11 cellular contexts compared by ENCODE assay signal in the genomic region with DNA sequence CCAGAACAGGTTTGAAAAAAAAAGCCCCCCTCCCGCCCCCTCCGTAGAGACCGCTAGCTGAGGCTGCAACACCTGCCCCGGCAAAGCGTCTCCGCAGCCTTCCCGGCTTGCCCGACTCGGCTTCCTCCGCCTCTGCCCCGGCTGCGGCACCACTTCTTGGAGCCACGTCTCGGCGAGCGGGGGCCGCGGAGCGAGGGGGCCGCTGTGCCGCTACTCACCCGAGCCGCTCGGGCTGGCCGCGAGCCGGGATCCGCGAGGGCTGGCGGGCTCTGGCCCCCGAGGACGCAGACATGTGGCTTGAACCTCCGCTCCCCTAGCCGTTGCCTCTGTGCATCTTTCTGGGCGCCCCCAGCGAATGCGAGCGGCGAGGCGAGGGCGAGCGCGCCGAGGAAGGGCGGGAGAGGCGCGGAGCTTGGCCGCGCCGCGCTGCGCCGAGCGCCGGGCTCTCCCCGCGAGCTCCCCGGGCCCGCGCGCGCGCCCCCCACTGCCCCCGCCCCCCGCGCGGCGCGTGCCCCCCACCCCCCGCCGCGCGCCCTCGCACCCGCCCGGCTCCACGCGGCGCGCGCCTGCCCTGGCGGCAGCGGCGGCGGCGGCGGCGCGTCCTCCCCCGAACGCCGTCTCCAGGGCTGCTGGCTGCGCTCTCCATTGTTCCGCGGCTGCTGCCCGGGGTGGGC.
DNase-seq lines count a peak whose midpoint lies in the region; ATAC-seq and TF ChIP-seq lines count a peak whose summit lies in the region.
"Had no signal": no experiment of that assay in that cellular context is flagged by ENCODE, and none has a peak within 500 bp of the region (broad histone marks: within the 10 kb centered on the region; RNA-seq: fewer than 3 reads in every experiment).

No MANE protein-coding gene starts in this region.

- H3K4ac ChIP-seq in mesenchymal stem cell (ENCODE audit: low read depth in 1 of 2, low read length in 2 of 2): no peak overlapping the region

- no peak overlapping the region for H3K18ac ChIP-seq in mesenchymal stem cell (ENCODE audit: low read depth in 1 of 2, low read length in 2 of 2)

- no peak overlapping the region for H2AFZ ChIP-seq in mesenchymal stem cell (ENCODE audit: low read depth, low read length)

- no peak overlapping the region for H3K4me3 Mint-ChIP-seq in activated T-cell treated with anti-CD3 and anti-CD28 coated beads, Interleukin-2, amount 50 U/mL, for 24 hours
- H3K4me3 Mint-ChIP-seq in activated T-cell treated with anti-CD3 and anti-CD28 coated beads, Interleukin-2, amount 50 U/mL, for 4 hours: no peak overlapping the region
- H3K4me3 Mint-ChIP-seq: CD4-positive, CD25-positive, alpha-beta regulatory T cell had no signal

- H2BK5ac ChIP-seq in mesenchymal stem cell (ENCODE audit: low read depth, low read length, poor library complexity, severe bottlenecking): no peak overlapping the region

- no peak overlapping the region for H3K27ac ChIP-seq in mesenchymal stem cell (ENCODE audit: low read length, poor library complexity, severe bottlenecking)
- H3K27ac ChIP-seq in upper lobe of left lung: no peak overlapping the region
- H3K27ac ChIP-seq: adrenal gland had no signal

- H3K4me1 ChIP-seq in mesenchymal stem cell (ENCODE audit: control insufficient read depth, insufficient read depth, low read depth, low read length): peaks cover 12% of the 10 kb centered on the region
- H3K4me1 ChIP-seq in upper lobe of left lung: peaks cover 0 to 12% (median 5%) of the 10 kb centered on the region in 4 donors

- TF ChIP-seq CTCF in upper lobe of left lung (IDR thresholded peaks at IDR 0.05): no peak

- H3K23ac ChIP-seq in mesenchymal stem cell (ENCODE audit: low read length in 2 of 2): no peak overlapping the region

- H2BK12ac ChIP-seq in mesenchymal stem cell (ENCODE audit: low read length in 2 of 2): no peak overlapping the region

- no peak for TF ChIP-seq POLR2A in upper lobe of left lung (IDR thresholded peaks at IDR 0.05)

- H2BK120ac ChIP-seq in mesenchymal stem cell (ENCODE audit: low read depth, low read length): no peak overlapping the region

- H3K27ac Mint-ChIP-seq in activated T-cell treated with anti-CD3 and anti-CD28 coated beads, Interleukin-2, amount 50 U/mL, for 24 hours: no peak overlapping the region
- H3K27ac Mint-ChIP-seq: CD4-positive, CD25-positive, alpha-beta regulatory T cell had no signal

- H3K27me3 Mint-ChIP-seq in activated T-cell treated with anti-CD3 and anti-CD28 coated beads, Interleukin-2, amount 50 U/mL, for 24 hours: peaks cover 69% of the 10 kb centered on the region
- peaks cover 51% of the 10 kb centered on the region for H3K27me3 Mint-ChIP-seq in activated T-cell treated with anti-CD3 and anti-CD28 coated beads, Interleukin-2, amount 50 U/mL, for 4 hours (ENCODE audit: low read depth)

- 2% methylated on average over 34 of the region's 96 CpGs for WGBS in mesenchymal stem cell
- WGBS in upper lobe of left lung, 2 donors: 3 to 8% methylated on average over 3 to 32 of the region's 96 CpGs

- no peak overlapping the region for H4K8ac ChIP-seq in mesenchymal stem cell (ENCODE audit: low read length)

- no peaks in the 10 kb centered on the region for H3K4me1 Mint-ChIP-seq in activated T-cell treated with anti-CD3 and anti-CD28 coated beads, Interleukin-2, amount 50 U/mL, for 24 hours (ENCODE audit: low read depth)
- H3K4me1 Mint-ChIP-seq in activated T-cell treated with anti-CD3 and anti-CD28 coated beads, Interleukin-2, amount 50 U/mL, for 4 hours (ENCODE audit: low read depth): no peaks in the 10 kb centered on the region

- peak overlapping the region in 1 of 2 experiments; percentile 61 for H3K4me3 ChIP-seq in mesenchymal stem cell (ENCODE audit: insufficient read depth in 1 of 2, low read depth in 1 of 2, low read length in 2 of 2)
- H3K4me3 ChIP-seq in upper lobe of left lung: peak overlapping the region in 3 of 4 donors; percentile 15 to 19 (median 18)

- DNase-seq in activated T-cell treated with anti-CD3 and anti-CD28 coated beads, Interleukin-2, amount 50 U/mL, for 24 hours: peak; percentile 29
- DNase-seq in activated T-cell treated with anti-CD3 and anti-CD28 coated beads, Interleukin-2, amount 50 U/mL, for 4 hours: no peak
- DNase-seq in anterior cingulate cortex (lab: John Stamatoyannopoulos, UW): peak in 43 of 58 donors; percentile 7 to 81 (median 64)
- no peak for DNase-seq in mesenchymal stem cell
- DNase-seq in upper lobe of left lung: peak in 1 of 2 donors; percentile 72
- no peak for DNase-seq in NCI-H1048 (lab: John Stamatoyannopoulos, UW)
- DNase-seq in NCI-H510A (lab: John Stamatoyannopoulos, UW): no peak
- DNase-seq: CD4-positive, CD25-positive, alpha-beta regulatory T cell; T-helper 9 cell had no signal

- ATAC-seq in activated T-cell treated with anti-CD3 and anti-CD28 coated beads, Interleukin-2, amount 50 U/mL, for 4 hours: no peak
- ATAC-seq in upper lobe of left lung (ENCODE audit: low FRiP score in 2 of 2) (peak in 1 of 2 donors; percentile 17), HG02759 (IDR thresholded peaks at IDR 0.05; ENCODE audit: unreplicated experiment) (no peak)

- H3K9ac ChIP-seq in mesenchymal stem cell (ENCODE audit: low read length): no peak overlapping the region

- H3K9me3 ChIP-seq in mesenchymal stem cell (ENCODE audit: control insufficient read depth, low read length) (no peaks in the 10 kb centered on the region), upper lobe of left lung (no peaks in the 10 kb centered on the region)
- H3K9me3 ChIP-seq: adrenal gland had no signal

- H2BK15ac ChIP-seq in mesenchymal stem cell (ENCODE audit: low read depth, poor library complexity, severe bottlenecking): no peak overlapping the region

- no peak overlapping the region for H2AK5ac ChIP-seq in mesenchymal stem cell (ENCODE audit: low read length, severe bottlenecking)

- no peak for TF ChIP-seq EP300 in upper lobe of left lung (IDR thresholded peaks at IDR 0.05)

- peak overlapping the region; percentile 99 for H3K4me2 ChIP-seq in mesenchymal stem cell (ENCODE audit: low read length, poor library complexity, severe bottlenecking)

- H3K27me3 ChIP-seq in mesenchymal stem cell (ENCODE audit: control insufficient read depth in 1 of 2, insufficient read depth in 1 of 2, low read length in 2 of 2): peaks cover 32 to 56% of the 10 kb centered on the region in 2 experiments
- H3K27me3 ChIP-seq in upper lobe of left lung: peaks cover 0 to 19% (median 8%) of the 10 kb centered on the region in 4 donors

- no peak overlapping the region for H4K91ac ChIP-seq in mesenchymal stem cell (ENCODE audit: low read length)

- no peaks in the 10 kb centered on the region for H3K9me3 Mint-ChIP-seq in activated T-cell treated with anti-CD3 and anti-CD28 coated beads, Interleukin-2, amount 50 U/mL, for 24 hours
- H3K9me3 Mint-ChIP-seq in activated T-cell treated with anti-CD3 and anti-CD28 coated beads, Interleukin-2, amount 50 U/mL, for 4 hours: no peaks in the 10 kb centered on the region

- H3K14ac ChIP-seq in mesenchymal stem cell (ENCODE audit: low read length in 2 of 2): no peak overlapping the region

- H3K36me3 ChIP-seq in mesenchymal stem cell (ENCODE audit: control insufficient read depth in 1 of 2, insufficient read depth in 2 of 2, low read depth in 1 of 2, low read length in 2 of 2) (no peaks in the 10 kb centered on the region), upper lobe of left lung (no peaks in the 10 kb centered on the region)
- H3K36me3 ChIP-seq: adrenal gland had no signal

- no peaks in the 10 kb centered on the region for H3K79me1 ChIP-seq in mesenchymal stem cell (replicated peaks; ENCODE audit: low read length, poor library complexity, severe bottlenecking)

- no peaks in the 10 kb centered on the region for H3K36me3 Mint-ChIP-seq in activated T-cell treated with anti-CD3 and anti-CD28 coated beads, Interleukin-2, amount 50 U/mL, for 24 hours (ENCODE audit: low read depth)
- no peaks in the 10 kb centered on the region for H3K36me3 Mint-ChIP-seq in activated T-cell treated with anti-CD3 and anti-CD28 coated beads, Interleukin-2, amount 50 U/mL, for 4 hours (ENCODE audit: insufficient read depth)
- H3K36me3 Mint-ChIP-seq: CD4-positive, CD25-positive, alpha-beta regulatory T cell had no signal

Comparison
In these comparisons a context has a peak if more than half of its experiments do, and no peak if none do; other contexts are left out.
1. DNase-seq: peak in activated T-cell treated with anti-CD3 and anti-CD28 coated beads, Interleukin-2, amount 50 U/mL, for 24 hours (single experiment) and anterior cingulate cortex (43 of 58); none in activated T-cell treated with anti-CD3 and anti-CD28 coated beads, Interleukin-2, amount 50 U/mL, for 4 hours (single experiment), mesenchymal stem cell (single experiment), NCI-H1048 (single experiment) and NCI-H510A (single experiment).